ENCODE assay signal across 8 cellular contexts in genomic region chr17:47733047-47733413, GRCh38. TPM values are rescaled to one million over a fixed set of nuclear protein-coding genes. Genes with fewer than 3 reads are reported as not detected.
A peak's percentile ranks its signal among the peaks of the same experiment; 100 is the strongest.
DNase-seq lines count a peak whose midpoint lies in the region; ATAC-seq, FAIRE-seq and TF ChIP-seq lines count a peak whose summit lies in the region.

TBX21 (plus strand) TSS chr17:47733236; CDS start chr17:47733455, 219 bp downstream.

- peak within 1 kb of the TSS; percentile 74 for H3K9ac ChIP-seq in NT2/D1 (ENCODE audit: insufficient read length, low read depth)

- peaks cover 71% of the 10 kb centered on the region for H3K27me3 ChIP-seq in NT2/D1 (ENCODE audit: insufficient read depth, insufficient read length)

- TF ChIP-seq POLR2A in GM19099 (IDR thresholded peaks at IDR 0.05; ENCODE audit: extremely low read depth, insufficient read length, low read depth) = peak; percentile 97

- peak; percentile 27 for DNase-seq in Ammon's horn (ENCODE audit: low spot score)
- DNase-seq in NT2/D1 (ENCODE audit: low read depth, low spot score) = no peak
- DNase-seq in activated T-cell treated with anti-CD3 and anti-CD28 coated beads for 24 hours (ENCODE audit: low read depth) = peak; percentile 86
- DNase-seq in fibroblast of villous mesenchyme (ENCODE audit: low read depth) = peak; percentile 23
- peak; percentile 3 for DNase-seq in pons (ENCODE audit: low spot score)
- DNase-seq in urothelium cell line (ENCODE audit: low spot score) = peak; percentile 29

- no peaks in the 10 kb centered on the region for H3K9me3 ChIP-seq in NT2/D1 (ENCODE audit: insufficient read depth, low read length)

- peak; percentile 41 for ATAC-seq in HG03439 (IDR thresholded peaks at IDR 0.05; ENCODE audit: unreplicated experiment)

- H3K36me3 ChIP-seq in NT2/D1 (ENCODE audit: insufficient read depth, insufficient read length, low read length) = no peaks in the 10 kb centered on the region

- peak within 1 kb of the TSS; percentile 59 for H3K4me3 ChIP-seq in NT2/D1 (ENCODE audit: insufficient read length, low read depth)
- peak within 1 kb of the TSS; percentile 32 for H3K4me3 ChIP-seq in fibroblast of villous mesenchyme (ENCODE audit: low read depth, low read length)

- peak; percentile 8 for TF ChIP-seq CTCF in fibroblast of villous mesenchyme (IDR thresholded peaks at IDR 0.05; ENCODE audit: insufficient read depth, low read depth, low read length)

- no peak for FAIRE-seq in urothelium cell line (lab: Jason Lieb, UNC)

- H3K4me1 ChIP-seq in NT2/D1 (ENCODE audit: insufficient read depth, insufficient read length) = peaks cover 7% of the 10 kb centered on the region

RNA-seq across cellular contexts. Expression of gene TBX21, which starts in this region (rescaled TPM):
- not detected in 2 replicates for total RNA-seq in fibroblast of villous mesenchyme

Comparison
In these comparisons a context has a peak if more than half of its experiments do, and no peak if none do; other contexts are left out.
1. Peak in DNase-seq and H3K4me3 ChIP-seq in fibroblast of villous mesenchyme; RNA of the gene not detected or under 1 TPM.